ENCODE assay signal across 9 cellular contexts in the genomic region with DNA sequence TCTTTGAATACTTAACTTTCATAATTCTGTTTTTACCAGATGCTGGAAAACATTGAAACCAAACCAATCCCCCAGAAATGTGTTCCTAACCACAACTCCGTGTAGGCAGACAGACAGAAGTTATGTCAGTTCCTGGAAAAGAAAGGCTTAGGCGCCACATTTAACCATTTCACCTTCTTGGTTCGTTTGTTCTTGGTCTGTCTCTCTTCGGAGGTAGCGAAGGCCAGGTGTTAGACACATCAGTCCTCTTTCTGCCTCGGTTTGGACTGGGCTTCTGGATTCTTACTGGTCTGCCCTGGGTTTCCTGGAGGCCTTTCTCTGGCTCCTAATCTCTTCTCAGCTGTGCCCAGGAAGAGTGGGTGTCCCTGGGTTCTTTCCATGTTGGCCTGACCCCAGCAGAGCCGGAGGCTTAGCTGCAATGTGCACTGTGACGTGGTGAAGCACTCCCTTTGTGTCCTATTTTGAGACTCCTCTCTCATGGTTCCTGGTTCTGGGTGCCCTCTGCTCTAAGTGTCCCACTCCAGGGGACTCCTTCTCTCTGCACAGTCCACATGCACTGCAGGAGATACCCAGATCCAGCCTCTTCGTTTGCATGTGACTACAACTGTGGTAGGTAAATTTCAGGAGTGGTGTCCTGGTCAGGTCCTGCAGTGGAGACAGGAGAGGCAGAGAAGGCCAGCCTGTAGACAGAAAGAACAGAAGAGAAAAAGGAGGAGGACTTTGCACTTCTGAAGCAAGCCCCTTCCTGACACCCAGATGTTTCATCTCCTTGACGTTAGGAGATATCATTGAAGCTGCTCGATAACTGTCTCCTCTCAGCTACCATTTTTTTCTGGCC. TPM values are rescaled to one million over a fixed set of nuclear protein-coding genes. Genes with fewer than 3 reads are reported as not detected.
A peak's percentile ranks its signal among the peaks of the same experiment; 100 is the strongest.
DNase-seq lines count a peak whose midpoint lies in the region; ATAC-seq, FAIRE-seq and TF ChIP-seq lines count a peak whose summit lies in the region.
"Had no signal": no experiment of that assay in that cellular context is flagged by ENCODE, and none has a peak within 500 bp of the region (broad histone marks: within the 10 kb centered on the region; RNA-seq: fewer than 3 reads in every experiment).

No MANE protein-coding gene starts in this region.

- H3K36me3 ChIP-seq in GM12878 (ENCODE audit: control insufficient read depth in 2 of 2, insufficient read depth in 2 of 2, low read length in 1 of 2), result no peaks in the 10 kb centered on the region
- H3K36me3 ChIP-seq in tibial artery, result no peaks in the 10 kb centered on the region

- no peak for TF ChIP-seq POLR2A in GM12878 (IDR thresholded peaks at IDR 0.05; ENCODE audit: low read depth, low read length)

- H3K9me3 ChIP-seq in GM12878 (replicated peaks; ENCODE audit: control insufficient read depth, insufficient read depth, low read length) (no peaks in the 10 kb centered on the region), tibial artery (no peaks in the 10 kb centered on the region)

- CTCF ChIA-PET in GM12878 (lab: Yijun Ruan, JAX) (no interaction called here), HEK293T (lab: Yijun Ruan, JAX) (no interaction called here)

- H3K4me2 ChIP-seq in GM12878 (ENCODE audit: control insufficient read depth, insufficient read depth), result no peak overlapping the region

- no peaks in the 10 kb centered on the region for H4K20me1 ChIP-seq in GM12878 (ENCODE audit: control insufficient read depth, insufficient read depth)

- H3K27ac ChIP-seq in GM12878 (ENCODE audit: control insufficient read depth, insufficient read depth) (no peak overlapping the region), layer of hippocampus (ENCODE audit: low read depth, low read length) (peak overlapping the region; percentile 13), tibial artery (peak overlapping the region; percentile 66 to 73)

- peak; percentile 65 for DNase-seq in KBM-7
- DNase-seq in GM12878 (ENCODE audit: low read depth, low spot score), result no peak
- peak in 1 of 2 donors; percentile 79 for DNase-seq in tibial artery
- DNase-seq in HEK293T (ENCODE audit: extremely low spot score), result no peak
- no peak for DNase-seq in NCI-H774 (lab: John Stamatoyannopoulos, UW)
- no peak for DNase-seq in activated CD8-positive, alpha-beta memory T cell treated with anti-CD3 and anti-CD28 coated beads, Interleukin-2, amount 50 U/mL, for 48 hours
- DNase-seq: NCI-H446 treated with DMSO at 0.1 percent for 48 hours had no signal

- H3K4me1 ChIP-seq in GM12878 (ENCODE audit: control insufficient read depth, insufficient read depth, low read length) (peaks cover 3% of the 10 kb centered on the region; the same call in 1 of the 2 replicates), tibial artery (peaks cover 0 to 26% (median 16%) of the 10 kb centered on the region in 4 donors)

- no peaks in the 10 kb centered on the region for H3K79me2 ChIP-seq in GM12878 (ENCODE audit: control insufficient read depth, insufficient read depth, low read length)

- intact Hi-C loops in GM12878 (cut with micrococcal nuclease; ENCODE audit: unreplicated experiment), result no loop called here
- intact Hi-C loops in tibial artery (cut with DNase I; ENCODE audit: low total_unique reads), result loop anchor here (10.0 kb wide), 1 partner anchor 110 kb away; no protein-coding TSS in a partner anchor

- SMC1A ChIA-PET in GM12878 (lab: Charles Lee; ENCODE audit: uncharacterized antibody, unreplicated experiment), result interaction anchor here (0.8 kb wide), 1 partner anchor 13 kb away, joined by 3 read pairs; no protein-coding TSS in a partner anchor

- H3K9ac ChIP-seq in GM12878 (ENCODE audit: control insufficient read depth, insufficient read depth, low read length), result no peak overlapping the region

- H2AFZ ChIP-seq in GM12878 (ENCODE audit: control insufficient read depth, low read depth, low read length), result no peak overlapping the region

- in situ Hi-C loops in KBM-7 (cut with MboI; ENCODE audit: low pct_unique_long_range_greater_than_20kb, low sequenced_read_pairs), result no loop called here
- in situ Hi-C loops in GM12878 (cut with MboI), result no loop called here

- TF ChIP-seq RAD21 in GM12878 (IDR thresholded peaks at IDR 0.05; ENCODE audit: insufficient read depth, low read depth, low read length), result no peak

- TF ChIP-seq EP300 in GM12878 (IDR thresholded peaks at IDR 0.05; ENCODE audit: borderline replicate concordance in 1 of 2, control insufficient read depth in 1 of 2, low read depth in 2 of 2, low read length in 2 of 2), result no peak

- no peak for FAIRE-seq in GM12878 (lab: Jason Lieb, UNC)
- FAIRE-seq: bronchial epithelial cell had no signal

- no peaks in the 10 kb centered on the region; a peak in 1 of 4 replicates for H3K27me3 ChIP-seq in GM12878 (replicated peaks in 1 of 2; ENCODE audit: control insufficient read depth in 2 of 2, insufficient read depth in 2 of 2, low read length in 1 of 2)
- no peaks in the 10 kb centered on the region for H3K27me3 ChIP-seq in layer of hippocampus (ENCODE audit: control insufficient read depth, insufficient read depth, low read length)
- no peaks in the 10 kb centered on the region for H3K27me3 ChIP-seq in tibial artery

- 75% methylated on average over 11 of the region's 11 CpGs for WGBS in GM12878 (ENCODE audit: insufficient coverage, insufficient replicate concordance, low lambda C conversion rate, missing lambda C conversion rate)

- RAD21 ChIA-PET in GM12878 (lab: Charles Lee; ENCODE audit: unreplicated experiment), result interaction anchor here (0.7 kb wide), 1 partner anchor 17 kb away, joined by 4 read pairs; no protein-coding TSS in a partner anchor

- POLR2A ChIA-PET in GM12878 (lab: Charles Lee), result no interaction called here
- POLR2A ChIA-PET in HEK293T (lab: Yijun Ruan, JAX), result no interaction called here

- no TSS peak for BruUV-seq in GM12878 (replicated peaks; lab: Mats Ljungman, UMichigan)

- no peak overlapping the region for H3K4me3 ChIP-seq in GM12878
- peak overlapping the region in 1 of 2 donors; percentile 8 for H3K4me3 ChIP-seq in tibial artery

- TF ChIP-seq CTCF in GM12878 (IDR thresholded peaks at IDR 0.05 in 2 of 3, conservative IDR thresholded peaks at IDR 0.05 in 1 of 3; ENCODE audit: control insufficient read depth in 2 of 3, extremely low read depth in 1 of 3, insufficient read depth in 1 of 3, low read depth in 3 of 3, low read length in 3 of 3) (no peak), tibial artery (IDR thresholded peaks at IDR 0.05) (no peak)

- no peak for ATAC-seq in GM12878

TF ChIP-seq in GM12878, 131 proteins besides CTCF, POLR2A, EP300 and RAD21:
- no peak for TF ChIP-seq MEF2A (IDR thresholded peaks at IDR 0.05; ENCODE audit: insufficient read depth, low read depth, low read length)
- peak; percentile 24; the same call in 1 of the 2 replicates for TF ChIP-seq RUNX3 (IDR thresholded peaks at IDR 0.05; ENCODE audit: low read length)

TF ChIP-seq in HEK293T, 16 proteins besides CTCF, POLR2A, EP300 and RAD21:
- no peak for TF ChIP-seq TARDBP (IDR thresholded peaks at IDR 0.05)
- no peak for TF ChIP-seq ARNT (IDR thresholded peaks at IDR 0.05)
- no peak for TF ChIP-seq FOXK2 (IDR thresholded peaks at IDR 0.05)
- no peak for TF ChIP-seq SP1 (IDR thresholded peaks at IDR 0.05)
- no peak for TF ChIP-seq SUZ12 (IDR thresholded peaks at IDR 0.05)
- no peak for TF ChIP-seq CTBP1 (IDR thresholded peaks at IDR 0.05; ENCODE audit: borderline replicate concordance)
- no peak for TF ChIP-seq ELF4 (IDR thresholded peaks at IDR 0.05)

RNA-seq across cellular contexts. Expression of a gene that starts 23.0 kb away (rescaled TPM):
- 5.0 and 9.0 TPM in 2 replicates for total RNA-seq in GM12878 (2013; cell fraction: nucleolus; rRNA removed)
- total RNA-seq in GM12878 (2014; rRNA removed) (11.6 and 12.0 TPM in 2 replicates), GM12878 (2014; rRNA removed; fragmentation: Illumina TruSeq; extraction: Trizol) (12.7 TPM in 2 replicates), GM12878 (2021) (19.4 and 23.3 TPM in 2 replicates)
- 5.2 TPM for polyA plus RNA-seq in GM12878 (2011; ENCODE audit: low read depth)
- polyA plus RNA-seq in GM12878 (2011; rRNA removed) (0.62 and 0.80 TPM in 2 replicates), GM12878 (2014; fragmentation: Illumina TruSeq; extraction: Trizol) (14.8 and 17.5 TPM in 2 replicates), GM12878 (2014; fragmentation: Nextera tagmentation; extraction: Ambion mirVana) (1 to 10 TPM; 6.4 to 8.9 TPM), GM12878 (2014; rRNA removed) (8.9 and 9.2 TPM in 2 replicates), GM12878 (2016; fragmentation: Nextera tagmentation; extraction: Ambion mirVana) (10 to 100 TPM; 18.1 to 21.3 TPM)
- polyA plus RNA-seq in GM12878 (2011; cell fraction: cytosol; rRNA removed), result 0.40 and 1.1 TPM in 2 replicates
- polyA plus RNA-seq in GM12878 (2011; cell fraction: nucleus; rRNA removed), result 0.13 and 1.3 TPM in 2 replicates
- 7.3 and 9.0 TPM in 2 replicates for polyA plus RNA-seq in GM12878 (2012)
- 0.26 and 3.0 TPM in 2 replicates for polyA minus RNA-seq in GM12878 (2011; rRNA and poly(A)+ RNA removed)
- polyA minus RNA-seq in GM12878 (2011; cell fraction: cytosol; rRNA and poly(A)+ RNA removed), result 1.7 TPM in 1 of 2 replicates, not detected in the other
- 0.60 and 4.4 TPM in 2 replicates for polyA minus RNA-seq in GM12878 (2011; cell fraction: nucleus; rRNA and poly(A)+ RNA removed)
